In the genomic region with DNA sequence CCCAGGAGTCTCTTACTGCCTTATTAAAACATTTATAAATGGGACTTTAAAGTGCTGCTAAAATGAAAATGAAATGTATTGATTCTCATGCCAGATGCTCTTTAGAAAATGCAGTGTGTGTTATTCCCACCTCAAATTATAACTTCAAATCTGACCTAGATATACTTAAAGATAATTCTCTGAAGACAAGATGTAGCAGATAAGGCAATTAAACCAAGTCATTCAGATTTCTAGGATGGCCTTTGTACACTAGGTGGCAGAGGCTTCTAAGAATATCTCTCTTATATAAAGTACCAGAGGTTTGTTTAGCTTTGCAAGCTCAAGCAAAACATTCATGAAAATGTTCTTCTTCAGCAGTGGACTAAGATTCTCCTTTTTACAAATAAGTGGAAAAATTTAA, we compare ENCODE assay signal across 10 cellular contexts. TPM values are rescaled to one million over a fixed set of nuclear protein-coding genes. Genes with fewer than 3 reads are reported as not detected.
DNase-seq lines count a peak whose midpoint lies in the region; ATAC-seq, FAIRE-seq and TF ChIP-seq lines count a peak whose summit lies in the region.
"Had no signal": no experiment of that assay in that cellular context is flagged by ENCODE, and none has a peak within 500 bp of the region (broad histone marks: within the 10 kb centered on the region; RNA-seq: fewer than 3 reads in every experiment).

No MANE protein-coding gene starts in this region.

- CTCF ChIA-PET in A673 (lab: Charles Lee) (no interaction called here), PC-9 (lab: Charles Lee) (interaction anchor here (0.5 to 0.7 kb wide), 3 partner anchors 261 to 349 kb away, joined by 3 to 6 read pairs (median 5); no protein-coding TSS in a partner anchor)

- no peaks in the 10 kb centered on the region for H3K79me2 ChIP-seq in PC-9 (ENCODE audit: low read depth)

- no peak for DNase-seq in A673 (ENCODE audit: low spot score)
- DNase-seq in PC-9 = no peak
- peak; percentile 30 for DNase-seq in fibroblast of mammary gland (ENCODE audit: low read depth)
- DNase-seq in esophagus squamous epithelium (lab: John Stamatoyannopoulos, UW) = no peak
- no peak for DNase-seq in GM12891 (ENCODE audit: insufficient read length, low spot score)
- DNase-seq: sigmoid colon, thyroid gland had no signal

- H3K27ac ChIP-seq in A673 (ENCODE audit: low read depth, low read length, poor library complexity, severe bottlenecking) (no peak overlapping the region), PC-9 (no peak overlapping the region), esophagus squamous epithelium (no peak overlapping the region)
- H3K27ac ChIP-seq: sigmoid colon, thyroid gland had no signal

- H3F3A ChIP-seq in PC-9 (ENCODE audit: insufficient read depth, low read depth) = no peaks in the 10 kb centered on the region

- BruUV-seq in A673 (replicated peaks; lab: Mats Ljungman, UMichigan) (no TSS peak), PC-9 (replicated peaks; lab: Mats Ljungman, UMichigan) (no TSS peak)

- intact Hi-C loops in A673 (cut with micrococcal nuclease; ENCODE audit: unreplicated experiment) = no loop called here
- intact Hi-C loops in PC-9 (cut with micrococcal nuclease; ENCODE audit: unreplicated experiment) = loop anchor here (1.0 kb wide), 1 partner anchor 310 kb away; no protein-coding TSS in a partner anchor
- intact Hi-C loops in esophagus squamous epithelium (cut with DNase I) = no loop called here

- no peak overlapping the region for H3K4me3 ChIP-seq in A673 (ENCODE audit: low read depth, low read length, poor library complexity, severe bottlenecking)
- no peak overlapping the region for H3K4me3 ChIP-seq in PC-9
- H3K4me3 ChIP-seq in fibroblast of mammary gland (ENCODE audit: control insufficient read depth, low read depth, low read length) = no peak overlapping the region
- H3K4me3 ChIP-seq in esophagus squamous epithelium = no peak overlapping the region
- H3K4me3 ChIP-seq: sigmoid colon, thyroid gland had no signal

- H3K4me2 ChIP-seq in PC-9 = no peak overlapping the region

- TF ChIP-seq CTCF in A673 (conservative IDR thresholded peaks at IDR 0.05; ENCODE audit: low read depth, low read length) (peak; percentile 53), PC-9 (conservative IDR thresholded peaks at IDR 0.05) (peak; percentile 50; the same call in 1 of the 2 replicates), fibroblast of mammary gland (conservative IDR thresholded peaks at IDR 0.05; ENCODE audit: control insufficient read depth, insufficient read depth, low read depth, low read length) (peak; percentile 48), esophagus squamous epithelium (IDR thresholded peaks at IDR 0.05) (peak in 1 of 6 experiments; percentile 26)

- no peaks in the 10 kb centered on the region for H3K9me2 ChIP-seq in PC-9 (ENCODE audit: insufficient read depth)

- no peak for ATAC-seq in GM18861 (IDR thresholded peaks at IDR 0.05; ENCODE audit: unreplicated experiment)
- no peak for ATAC-seq in activated CD4-positive, CD25-positive, alpha-beta regulatory T cell treated with anti-CD3 and anti-CD28 coated beads, Interleukin-2, amount 50 U/mL, for 24 hours

- H3K27me3 ChIP-seq in A673 (replicated peaks; ENCODE audit: insufficient read depth, low read depth, low read length, poor library complexity) (peaks cover 11% of the 10 kb centered on the region), PC-9 (ENCODE audit: insufficient read depth, low read depth) (no peaks in the 10 kb centered on the region), esophagus squamous epithelium (peaks cover 0 to 11% (median 0%) of the 10 kb centered on the region in 4 donors)
- H3K27me3 ChIP-seq: sigmoid colon, thyroid gland had no signal

- peaks cover 21% of the 10 kb centered on the region for H3K4me1 ChIP-seq in A673 (ENCODE audit: insufficient read depth, low read length, poor library complexity, severe bottlenecking)
- no peaks in the 10 kb centered on the region for H3K4me1 ChIP-seq in PC-9 (replicated peaks; ENCODE audit: insufficient read depth)
- H3K4me1 ChIP-seq in esophagus squamous epithelium = no peaks in the 10 kb centered on the region
- H3K4me1 ChIP-seq: sigmoid colon, thyroid gland had no signal

- H3K36me3 ChIP-seq in A673 (ENCODE audit: insufficient read depth, low read length, poor library complexity, severe bottlenecking) (no peaks in the 10 kb centered on the region), PC-9 (ENCODE audit: low read depth) (no peaks in the 10 kb centered on the region), esophagus squamous epithelium (no peaks in the 10 kb centered on the region)
- H3K36me3 ChIP-seq: sigmoid colon, thyroid gland had no signal

- no peak overlapping the region for H2AFZ ChIP-seq in PC-9

- H3K9me3 ChIP-seq in A673 (ENCODE audit: low read depth, low read length, poor library complexity, severe bottlenecking) = no peaks in the 10 kb centered on the region
- H3K9me3 ChIP-seq in PC-9 (ENCODE audit: insufficient read depth, low read depth) = no peaks in the 10 kb centered on the region
- no peaks in the 10 kb centered on the region for H3K9me3 ChIP-seq in esophagus squamous epithelium
- H3K9me3 ChIP-seq: sigmoid colon, thyroid gland had no signal

- TF ChIP-seq POLR2A in esophagus squamous epithelium (IDR thresholded peaks at IDR 0.05) (no peak), GM12891 (IDR thresholded peaks at IDR 0.05; ENCODE audit: low read depth, low read length) (no peak)

- POLR2A ChIA-PET in A673 (lab: Charles Lee; ENCODE audit: low non-redundant PET) = no interaction called here
- POLR2A ChIA-PET in PC-9 (lab: Charles Lee; ENCODE audit: unreplicated experiment) = no interaction called here

- H4K20me1 ChIP-seq in PC-9 (ENCODE audit: insufficient read depth) = no peaks in the 10 kb centered on the region

- FAIRE-seq in G401.6 (lab: Jason Lieb, UNC) (peak; percentile 89), GM12891 (lab: Jason Lieb, UNC) (no peak)

TF ChIP-seq in GM12891, 5 proteins besides CTCF, POLR2A, EP300 and RAD21:
- TF ChIP-seq SPI1 (IDR thresholded peaks at IDR 0.05; ENCODE audit: low read depth, low read length) (no peak), TAF1 (IDR thresholded peaks at IDR 0.05; ENCODE audit: low read depth, low read length) (no peak), POU2F2 (IDR thresholded peaks at IDR 0.05; ENCODE audit: low read depth, low read length) (no peak), PAX5 (IDR thresholded peaks at IDR 0.05; ENCODE audit: insufficient read depth, low read length, severe bottlenecking) (no peak), POLR2AphosphoS5 (IDR thresholded peaks at IDR 0.05; ENCODE audit: low read depth, low read length) (no peak)
TF ChIP-seq in GM12891: peak in this region for 0.

RNA-seq across cellular contexts. Expression of a gene that starts 26.9 kb away (rescaled TPM):
- 36.0 and 47.5 TPM in 2 replicates for total RNA-seq in A673 (2021)
- 67.3 and 77.8 TPM in 2 replicates for total RNA-seq in PC-9 (2021)
- 100 to 1,000 TPM in 1 of 4 donors, 10 to 100 TPM in 2, 1 to 10 TPM in 1; 3.4 to 105 (median 33.7) TPM for total RNA-seq in esophagus squamous epithelium
- polyA plus RNA-seq in GM12891 (2012; ENCODE audit: low read depth, missing spikeins) = 132 TPM
